Comparison of ENCODE assay signal across 29 cellular contexts in the genomic region with DNA sequence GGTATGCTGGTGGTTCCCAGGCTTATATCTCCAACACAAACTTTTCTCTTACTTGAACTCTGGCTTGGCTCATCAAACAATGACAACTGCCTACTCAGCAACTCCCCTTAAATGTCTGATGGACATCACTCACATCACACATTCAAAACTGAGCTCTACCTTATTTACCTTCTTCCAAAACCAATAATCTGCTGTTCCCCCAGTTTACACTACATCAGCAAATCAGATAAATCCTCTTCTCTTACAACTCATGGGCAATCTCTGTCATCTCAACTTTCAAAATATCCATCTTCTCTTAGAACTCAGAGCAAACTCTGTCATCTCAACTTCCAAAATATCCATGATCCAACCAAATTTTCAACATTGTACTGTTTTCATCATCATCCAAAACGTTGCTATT.
"Had no signal": no experiment of that assay in that cellular context is flagged by ENCODE, and none has a peak within 500 bp of the region (broad histone marks: within the 10 kb centered on the region; RNA-seq: fewer than 3 reads in every experiment).

No MANE protein-coding gene starts in this region.

- H3K4me1 ChIP-seq: stomach, suprapubic skin, testis, thyroid gland, tibial artery, tibial nerve, transverse colon, upper lobe of left lung, upper lobe of right lung, uterus, vagina had no signal

- H3K4me1 Mint-ChIP-seq: stimulated activated effector memory CD8-positive, alpha-beta T cell treated with anti-CD3 and anti-CD28 coated beads, Interleukin-12 subunit alpha, Interleukin-12 subunit beta, amount 100 ng/mL, for 72 hours; stimulated activated memory B cell treated with anti-CD40 and anti-IgM and Interleukin-4, amounts not matched to agents 10 μg/mL and 1 μg/mL and 100 μg/mL, for 72 hours; stimulated activated naive B cell treated with anti-CD40 and anti-IgM and Interleukin-4, amounts not matched to agents 10 μg/mL and 1 μg/mL and 100 μg/mL, for 72 hours; stimulated activated naive CD8-positive, alpha-beta T cell treated with anti-CD3 and anti-CD28 coated beads, Interleukin-15, amount 100 ng/mL, for 72 hours had no signal

- H3K27me3 Mint-ChIP-seq: stimulated activated memory B cell treated with anti-CD40 and anti-IgM and Interleukin-4, amounts not matched to agents 10 μg/mL and 1 μg/mL and 100 μg/mL, for 72 hours; stimulated activated naive B cell treated with anti-CD40 and anti-IgM and Interleukin-4, amounts not matched to agents 10 μg/mL and 1 μg/mL and 100 μg/mL, for 72 hours; stimulated activated naive CD8-positive, alpha-beta T cell treated with anti-CD3 and anti-CD28 coated beads, Interleukin-15, amount 100 ng/mL, for 72 hours; stimulated activated naive CD8-positive, alpha-beta T cell treated with anti-CD3 and anti-CD28 coated beads, Interleukin-15, Interleukin-2, amounts not matched to agents 100 ng/mL and 50 ng/mL, for 24 hours; type B pancreatic cell had no signal

- H3K4me3 Mint-ChIP-seq: stimulated activated effector memory CD8-positive, alpha-beta T cell treated with anti-CD3 and anti-CD28 coated beads, Interleukin-12 subunit alpha, Interleukin-12 subunit beta, amount 100 ng/mL, for 72 hours; stimulated activated memory B cell treated with anti-CD40 and anti-IgM and Interleukin-4, amounts not matched to agents 10 μg/mL and 1 μg/mL and 100 μg/mL, for 72 hours; stimulated activated naive B cell treated with anti-CD40 and anti-IgM and Interleukin-4, amounts not matched to agents 10 μg/mL and 1 μg/mL and 100 μg/mL, for 72 hours; stimulated activated naive CD8-positive, alpha-beta T cell treated with anti-CD3 and anti-CD28 coated beads, Interleukin-15, amount 100 ng/mL, for 72 hours; stimulated activated naive CD8-positive, alpha-beta T cell treated with anti-CD3 and anti-CD28 coated beads, Interleukin-15, Interleukin-2, amounts not matched to agents 100 ng/mL and 50 ng/mL, for 24 hours; type B pancreatic cell had no signal

- FAIRE-seq: urothelium cell line had no signal

- H3K36me3 ChIP-seq: stomach, suprapubic skin, thoracic aorta, thyroid gland, tibial artery, tibial nerve, transverse colon, upper lobe of left lung, upper lobe of right lung, uterus, vagina had no signal

- H3K36me3 Mint-ChIP-seq: stimulated activated effector memory CD8-positive, alpha-beta T cell treated with anti-CD3 and anti-CD28 coated beads, Interleukin-12 subunit alpha, Interleukin-12 subunit beta, amount 100 ng/mL, for 72 hours; stimulated activated memory B cell treated with anti-CD40 and anti-IgM and Interleukin-4, amounts not matched to agents 10 μg/mL and 1 μg/mL and 100 μg/mL, for 72 hours; stimulated activated naive B cell treated with anti-CD40 and anti-IgM and Interleukin-4, amounts not matched to agents 10 μg/mL and 1 μg/mL and 100 μg/mL, for 72 hours; type B pancreatic cell had no signal

- H3K9me3 ChIP-seq: testis, thoracic aorta, thyroid gland, tibial artery, tibial nerve, transverse colon, upper lobe of left lung, upper lobe of right lung, uterus, vagina had no signal

- H3K9me3 Mint-ChIP-seq: stimulated activated memory B cell treated with anti-CD40 and anti-IgM and Interleukin-4, amounts not matched to agents 10 μg/mL and 1 μg/mL and 100 μg/mL, for 72 hours; stimulated activated naive CD8-positive, alpha-beta T cell treated with anti-CD3 and anti-CD28 coated beads, Interleukin-15, amount 100 ng/mL, for 72 hours; type B pancreatic cell had no signal

- H3K27me3 ChIP-seq: stomach, suprapubic skin, testis, thyroid gland, tibial artery, tibial nerve, transverse colon, upper lobe of left lung, upper lobe of right lung, uterus, vagina had no signal

- DNase-seq: stimulated activated CD4-positive, alpha-beta T cell treated with anti-CD3 and anti-CD28 coated beads, Interleukin-2, amount 100 ng/mL, for 48 hours; stimulated activated CD4-positive, alpha-beta T cell treated with anti-CD3 and anti-CD28 coated beads, Interleukin-4, amount 100 ng/mL, for 1 hour; stimulated activated CD4-positive, alpha-beta T cell treated with anti-CD3 and anti-CD28 coated beads, Interleukin-4, amount 100 ng/mL, for 24 hours; stimulated activated CD4-positive, alpha-beta T cell treated with anti-CD3 and anti-CD28 coated beads, Interleukin-4, amount 100 ng/mL, for 4 hours; stimulated activated CD8-positive, alpha-beta memory T cell treated with anti-CD3 and anti-CD28 coated beads, Interleukin-4, amount 100 ng/mL, for 48 hours; stimulated activated naive B cell treated with anti-CD40 and anti-IgM and Interleukin-4, amounts not matched to agents 10 μg/mL and 1 μg/mL and 100 μg/mL, for 72 hours; stimulated activated naive CD4-positive, alpha-beta T cell; stimulated activated naive CD4-positive, alpha-beta T cell treated with Interleukin-2 at 50 U/mL for 16 hours; stimulated activated naive CD8-positive, alpha-beta T cell treated with anti-CD3 and anti-CD28 coated beads, Interleukin-15, amount 100 ng/mL, for 72 hours; stimulated activated naive CD8-positive, alpha-beta T cell treated with anti-CD3 and anti-CD28 coated beads, Interleukin-15, Interleukin-2, amounts not matched to agents 100 U/mL and 50 U/mL, for 24 hours; stomach; substantia nigra; testis; thyroid gland; tibial artery; transverse colon; trophoblast cell; upper lobe of left lung; upper lobe of right lung; uterus had no signal

- H3K27ac ChIP-seq: stomach, suprapubic skin, testis, thoracic aorta, thyroid gland, tibial artery, tibial nerve, transverse colon, upper lobe of left lung, upper lobe of right lung, uterus, vagina had no signal

- H3K4me3 ChIP-seq: stomach, suprapubic skin, testis, thoracic aorta, thyroid gland, tibial artery, tibial nerve, transverse colon, upper lobe of left lung, upper lobe of right lung, uterus, vagina had no signal

- ATAC-seq: stimulated activated effector memory CD8-positive, alpha-beta T cell treated with anti-CD3 and anti-CD28 coated beads, Interleukin-12 subunit alpha, Interleukin-12 subunit beta, amount 100 ng/mL, for 72 hours; stimulated activated memory B cell treated with anti-CD40 and anti-IgM and Interleukin-4, amounts not matched to agents 10 μg/mL and 1 μg/mL and 100 μg/mL, for 72 hours; stimulated activated naive B cell treated with anti-CD40 and anti-IgM and Interleukin-4, amounts not matched to agents 10 μg/mL and 1 μg/mL and 100 μg/mL, for 72 hours; stimulated activated naive CD8-positive, alpha-beta T cell treated with anti-CD3 and anti-CD28 coated beads, Interleukin-15, amount 100 ng/mL, for 72 hours; stimulated activated naive CD8-positive, alpha-beta T cell treated with anti-CD3 and anti-CD28 coated beads, Interleukin-15, Interleukin-2, amounts not matched to agents 100 U/mL and 50 U/mL, for 24 hours; upper lobe of right lung had no signal

- H3K27ac Mint-ChIP-seq: stimulated activated effector memory CD8-positive, alpha-beta T cell treated with anti-CD3 and anti-CD28 coated beads, Interleukin-12 subunit alpha, Interleukin-12 subunit beta, amount 100 ng/mL, for 72 hours; stimulated activated memory B cell treated with anti-CD40 and anti-IgM and Interleukin-4, amounts not matched to agents 10 μg/mL and 1 μg/mL and 100 μg/mL, for 72 hours; stimulated activated naive B cell treated with anti-CD40 and anti-IgM and Interleukin-4, amounts not matched to agents 10 μg/mL and 1 μg/mL and 100 μg/mL, for 72 hours; stimulated activated naive CD8-positive, alpha-beta T cell treated with anti-CD3 and anti-CD28 coated beads, Interleukin-15, amount 100 ng/mL, for 72 hours; stimulated activated naive CD8-positive, alpha-beta T cell treated with anti-CD3 and anti-CD28 coated beads, Interleukin-15, Interleukin-2, amounts not matched to agents 100 ng/mL and 50 ng/mL, for 24 hours; type B pancreatic cell had no signal
